ENCODE assay signal across 9 cellular contexts in the genomic region with DNA sequence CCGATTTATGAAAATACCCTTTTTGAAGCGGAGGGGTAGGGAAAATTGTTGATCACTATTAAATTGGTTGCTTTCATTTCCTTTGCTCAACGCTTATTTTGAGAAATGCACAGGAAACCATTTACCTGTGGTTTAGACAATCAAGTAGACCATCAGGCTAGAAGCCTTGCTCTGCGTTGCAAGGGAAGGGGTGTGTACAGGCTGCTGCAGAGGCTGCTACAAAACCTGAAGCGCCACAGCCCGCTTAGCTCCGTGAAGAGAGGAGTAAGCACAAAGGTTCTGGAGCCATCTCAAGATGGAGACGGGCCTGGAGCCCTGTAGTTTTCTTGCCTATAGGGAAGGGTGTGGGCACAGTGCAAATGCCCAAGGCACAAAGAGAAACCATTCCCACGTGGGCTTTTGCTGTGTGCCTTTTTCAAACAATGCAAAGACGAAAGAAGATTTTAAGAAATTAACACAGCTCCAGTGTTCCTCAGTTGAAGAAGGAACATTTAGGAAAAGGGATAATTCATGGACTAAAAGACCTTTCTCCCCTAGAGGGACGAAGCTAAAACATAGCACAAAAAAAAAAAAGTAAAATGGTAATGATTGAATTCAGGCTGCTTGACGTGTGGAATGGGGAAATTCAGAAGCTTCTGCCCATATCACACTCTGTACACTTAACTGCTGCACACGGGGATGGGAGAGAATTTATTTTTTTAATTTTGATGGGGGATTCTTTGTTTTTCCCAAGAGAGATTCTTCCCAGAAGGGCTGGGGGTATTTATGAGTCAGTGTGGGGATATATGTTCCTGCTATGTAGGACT. TPM values are rescaled to one million over a fixed set of nuclear protein-coding genes. Genes with fewer than 3 reads are reported as not detected.
DNase-seq lines count a peak whose midpoint lies in the region; FAIRE-seq and TF ChIP-seq lines count a peak whose summit lies in the region.
"Had no signal": no experiment of that assay in that cellular context is flagged by ENCODE, and none has a peak within 500 bp of the region (broad histone marks: within the 10 kb centered on the region; RNA-seq: fewer than 3 reads in every experiment).

No MANE protein-coding gene starts in this region.

- peak in 1 of 2 donors; percentile 55 for TF ChIP-seq EP300 in tibial nerve (IDR thresholded peaks at IDR 0.05)

- TF ChIP-seq CTCF in tibial nerve (IDR thresholded peaks at IDR 0.05) = no peak

- H3K4me3 ChIP-seq in H7 (ENCODE audit: insufficient read depth, low read depth, low read length) (peak overlapping the region; percentile 2; the same call in 1 of the 2 replicates), mucosa of rectum (ENCODE audit: low read length in 2 of 2) (peak overlapping the region; percentile 38 to 92), tibial nerve (peak overlapping the region in 3 of 4 donors; percentile 66 to 77 (median 76))
- H3K4me3 ChIP-seq: cardiac muscle cell had no signal

- peaks cover 2 to 15% of the 10 kb centered on the region in 2 donors for H3K4me1 ChIP-seq in mucosa of rectum (ENCODE audit: control insufficient read depth in 2 of 2, insufficient read depth in 2 of 2, low read length in 2 of 2)
- peaks cover 0 to 7% (median 4%) of the 10 kb centered on the region in 4 donors for H3K4me1 ChIP-seq in tibial nerve

- WGBS in tibial nerve, 2 donors = 4 to 23% methylated on average over 12 to 13 of the region's 13 CpGs

- TF ChIP-seq POLR2A in GM12891 (IDR thresholded peaks at IDR 0.05; ENCODE audit: low read depth, low read length) (peak; percentile 84), tibial nerve (IDR thresholded peaks at IDR 0.05) (no peak)

- no peaks in the 10 kb centered on the region for H3K27me3 ChIP-seq in H7 (ENCODE audit: control insufficient read depth, insufficient read depth, low read length)
- H3K27me3 ChIP-seq in mucosa of rectum (ENCODE audit: control insufficient read depth in 2 of 2, insufficient read depth in 2 of 2, low read length in 2 of 2) = peaks cover 0 to 4% of the 10 kb centered on the region in 2 donors
- H3K27me3 ChIP-seq in tibial nerve = peaks cover 0 to 24% of the 10 kb centered on the region in 2 donors
- H3K27me3 ChIP-seq: cardiac muscle cell had no signal

- no peak for DNase-seq in GM12891 (ENCODE audit: insufficient read length, low spot score)
- DNase-seq in H7 = peak; percentile 69
- DNase-seq in MV-4-11 (lab: John Stamatoyannopoulos, UW) = peak; percentile 84
- DNase-seq in activated CD4-positive, alpha-beta T cell treated with anti-CD3 and anti-CD28 coated beads, Interleukin-2, amount 50 U/mL, for 1 hour = peak; percentile 69
- peak; percentile 67 for DNase-seq in effector CD4-positive, alpha-beta T cell
- DNase-seq in tibial nerve (ENCODE audit: low spot score in 2 of 2) = peak in 1 of 2 donors; percentile 24
- no peak for DNase-seq in LoVo (ENCODE audit: low spot score)

- peak overlapping the region; percentile 77 to 97 for H3K27ac ChIP-seq in mucosa of rectum (ENCODE audit: low read depth in 2 of 2, low read length in 2 of 2)
- peak overlapping the region; percentile 5 to 97 (median 94) for H3K27ac ChIP-seq in tibial nerve
- H3K27ac ChIP-seq: cardiac muscle cell had no signal

- peaks cover 9% of the 10 kb centered on the region for H3K36me3 ChIP-seq in H7 (replicated peaks; ENCODE audit: control insufficient read depth, insufficient read depth, low read length)
- peaks cover 0 to 9% of the 10 kb centered on the region in 2 donors for H3K36me3 ChIP-seq in mucosa of rectum (ENCODE audit: control insufficient read depth in 2 of 2, insufficient read depth in 2 of 2, low read length in 2 of 2)
- H3K36me3 ChIP-seq in tibial nerve = no peaks in the 10 kb centered on the region
- H3K36me3 ChIP-seq: cardiac muscle cell had no signal

- peak; percentile 94 for FAIRE-seq in GM12891 (lab: Jason Lieb, UNC)

- H3K9me3 ChIP-seq in mucosa of rectum (ENCODE audit: control insufficient read depth in 2 of 2, low read length in 2 of 2) (no peaks in the 10 kb centered on the region), tibial nerve (no peaks in the 10 kb centered on the region)

- H3K9ac ChIP-seq in mucosa of rectum (ENCODE audit: low read depth in 1 of 2, low read length in 2 of 2) = peak overlapping the region; percentile 57 to 96

TF ChIP-seq in GM12891, 5 proteins besides CTCF, POLR2A, EP300 and RAD21:
- peak; percentile 96 for TF ChIP-seq POU2F2 (IDR thresholded peaks at IDR 0.05; ENCODE audit: low read depth, low read length)
- TF ChIP-seq POLR2AphosphoS5 (IDR thresholded peaks at IDR 0.05; ENCODE audit: low read depth, low read length) = peak; percentile 94
- peak; percentile 60 for TF ChIP-seq PAX5 (IDR thresholded peaks at IDR 0.05; ENCODE audit: insufficient read depth, low read length, severe bottlenecking)
- TF ChIP-seq TAF1 (IDR thresholded peaks at IDR 0.05; ENCODE audit: low read depth, low read length) = peak; percentile 61
- peak; percentile 20; the same call in 1 of the 2 replicates for TF ChIP-seq SPI1 (IDR thresholded peaks at IDR 0.05; ENCODE audit: low read depth, low read length)

RNA-seq across cellular contexts. Expression of a gene that starts 3.5 kb away (rescaled TPM):
- polyA plus RNA-seq in GM12891 (2012; ENCODE audit: low read depth, missing spikeins) = 22,419 TPM
- 11,693 and 13,183 TPM in 2 replicates for total RNA-seq in H7 (2014; rRNA removed; shearing (Covaris generic))
- total RNA-seq in tibial nerve = 1,000 to 10,000 TPM; 3,029 to 4,490 (median 3,421) TPM

Comparison
In these comparisons a context has a peak if more than half of its experiments do, and no peak if none do; other contexts are left out.
1. DNase-seq: peak in H7 (single experiment), MV-4-11 (single experiment), activated CD4-positive, alpha-beta T cell treated with anti-CD3 and anti-CD28 coated beads, Interleukin-2, amount 50 U/mL, for 1 hour (single experiment) and effector CD4-positive, alpha-beta T cell (single experiment); none in GM12891 (single experiment) and LoVo (single experiment).
2. H3K4me3 ChIP-seq: peak in every context shown above with its lines; median percentile 76 in tibial nerve; 65 in mucosa of rectum; 2 in H7.